12 cellular contexts compared by ENCODE assay signal in the genomic region with DNA sequence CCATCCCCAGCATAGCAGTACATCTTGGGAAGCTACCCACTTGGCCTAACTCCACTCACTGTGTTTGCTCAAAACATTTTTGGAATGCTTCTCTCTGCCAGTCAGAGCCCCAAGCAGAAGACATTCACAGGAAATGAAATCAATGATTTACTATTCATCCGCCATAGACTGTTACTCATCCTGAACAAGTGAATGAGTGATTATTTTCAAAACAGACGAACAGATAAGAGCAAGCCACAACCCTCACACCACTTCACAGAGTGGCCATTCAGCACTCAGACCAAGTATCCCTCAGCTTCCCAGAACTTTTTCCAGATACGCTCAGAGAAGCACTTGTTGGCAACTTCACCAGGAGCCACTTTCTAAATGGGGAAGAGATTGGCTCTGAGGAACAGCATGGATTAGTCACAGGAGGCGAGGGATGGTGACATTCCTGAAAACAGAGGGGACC. TPM values are rescaled to one million over a fixed set of nuclear protein-coding genes. Genes with fewer than 3 reads are reported as not detected.
DNase-seq lines count a peak whose midpoint lies in the region; ATAC-seq and TF ChIP-seq lines count a peak whose summit lies in the region.
"Had no signal": no experiment of that assay in that cellular context is flagged by ENCODE, and none has a peak within 500 bp of the region (broad histone marks: within the 10 kb centered on the region; RNA-seq: fewer than 3 reads in every experiment).

No MANE protein-coding gene starts in this region.

- H3K36me3 Mint-ChIP-seq in progenitor cell of endocrine pancreas (ENCODE audit: insufficient read depth), result no peaks in the 10 kb centered on the region
- H3K36me3 Mint-ChIP-seq: T-cell had no signal

- peaks cover 21% of the 10 kb centered on the region for H3K4me1 ChIP-seq in RWPE2 (ENCODE audit: insufficient read depth, poor library complexity, severe bottlenecking)
- H3K4me1 ChIP-seq: thyroid gland had no signal

- no peaks in the 10 kb centered on the region for H3K9me3 Mint-ChIP-seq in progenitor cell of endocrine pancreas (ENCODE audit: low read depth)
- H3K9me3 Mint-ChIP-seq: effector memory CD8-positive, alpha-beta T cell; T-cell had no signal

- H3K4me1 Mint-ChIP-seq in progenitor cell of endocrine pancreas (ENCODE audit: low read depth), result peaks cover 7% of the 10 kb centered on the region

- H3K36me3 ChIP-seq in RWPE2 (ENCODE audit: low read depth), result no peaks in the 10 kb centered on the region
- H3K36me3 ChIP-seq: thyroid gland had no signal

- H3K4me3 Mint-ChIP-seq in progenitor cell of endocrine pancreas (ENCODE audit: low read depth), result no peak overlapping the region
- H3K4me3 Mint-ChIP-seq: effector memory CD8-positive, alpha-beta T cell; T-cell had no signal

- no peak for TF ChIP-seq CTCF in RWPE2 (IDR thresholded peaks at IDR 0.05; ENCODE audit: poor library complexity, severe bottlenecking)
- TF ChIP-seq CTCF in fibroblast of the aortic adventitia (IDR thresholded peaks at IDR 0.05; ENCODE audit: insufficient read depth, low read length), result no peak
- TF ChIP-seq CTCF in progenitor cell of endocrine pancreas (IDR thresholded peaks at IDR 0.05; ENCODE audit: unreplicated experiment), result no peak

- H3K9me3 ChIP-seq in RWPE2 (ENCODE audit: severe bottlenecking), result no peaks in the 10 kb centered on the region
- H3K9me3 ChIP-seq: thyroid gland had no signal

- ATAC-seq in RWPE2 (ENCODE audit: low read depth), result peak; percentile 97
- no peak for ATAC-seq in HG03280 (IDR thresholded peaks at IDR 0.05; ENCODE audit: unreplicated experiment)
- no peak for ATAC-seq in GM21515 (IDR thresholded peaks at IDR 0.05; ENCODE audit: unreplicated experiment)
- ATAC-seq in HG03025 (IDR thresholded peaks at IDR 0.05; ENCODE audit: low FRiP score, unreplicated experiment), result no peak
- ATAC-seq: effector memory CD8-positive, alpha-beta T cell; T-cell had no signal

- DNase-seq in GM03348 (ENCODE audit: low spot score), result peak; percentile 83
- no peak for DNase-seq in RWPE2 (ENCODE audit: low spot score)
- DNase-seq in fibroblast of the aortic adventitia (ENCODE audit: low read depth), result peak; percentile 94
- DNase-seq in progenitor cell of endocrine pancreas (ENCODE audit: low spot score, unreplicated experiment), result no peak
- no peak for DNase-seq in germinal center (ENCODE audit: low spot score)
- DNase-seq: effector memory CD8-positive, alpha-beta T cell; NCI-H1694; T-cell; thyroid gland had no signal

- H3K27me3 Mint-ChIP-seq in progenitor cell of endocrine pancreas, result peaks cover 6% of the 10 kb centered on the region
- H3K27me3 Mint-ChIP-seq: T-cell had no signal

- peak overlapping the region; percentile 88 for H3K27ac ChIP-seq in RWPE2 (ENCODE audit: poor library complexity, severe bottlenecking)
- H3K27ac ChIP-seq: thyroid gland had no signal

- H3K27ac Mint-ChIP-seq in progenitor cell of endocrine pancreas, result peak overlapping the region; percentile 8
- H3K27ac Mint-ChIP-seq: effector memory CD8-positive, alpha-beta T cell; T-cell had no signal

- H3K4me3 ChIP-seq in RWPE2 (ENCODE audit: severe bottlenecking) (no peak overlapping the region), fibroblast of the aortic adventitia (ENCODE audit: low read depth, low read length) (no peak overlapping the region)
- H3K4me3 ChIP-seq: thyroid gland had no signal

- H3K27me3 ChIP-seq in RWPE2 (ENCODE audit: insufficient read depth, poor library complexity, severe bottlenecking), result no peaks in the 10 kb centered on the region
- H3K27me3 ChIP-seq: thyroid gland had no signal

RNA-seq across cellular contexts. Expression of gene UBASH3B, which starts 13.0 kb away (rescaled TPM):
- 3.5 and 23.2 TPM in 2 replicates for total RNA-seq in fibroblast of the aortic adventitia (ENCODE audit: low replicate concordance)
- total RNA-seq in progenitor cell of endocrine pancreas, result 2.4 and 4.9 TPM in 2 replicates

Comparison
In these comparisons a context has a peak if more than half of its experiments do, and no peak if none do; other contexts are left out.
1. DNase-seq: peak in GM03348 (single experiment) and fibroblast of the aortic adventitia (single experiment); none in RWPE2 (single experiment), progenitor cell of endocrine pancreas (single experiment) and germinal center (single experiment).